In genomic region chr9:124293712-124294504, GRCh38 we compare ENCODE assay signal across 12 cellular contexts. TPM values are rescaled to one million over a fixed set of nuclear protein-coding genes. Genes with fewer than 3 reads are reported as not detected.
A peak's percentile ranks its signal among the peaks of the same experiment; 100 is the strongest.
DNase-seq lines count a peak whose midpoint lies in the region; ATAC-seq and TF ChIP-seq lines count a peak whose summit lies in the region.
"Had no signal": no experiment of that assay in that cellular context is flagged by ENCODE, and none has a peak within 500 bp of the region (broad histone marks: within the 10 kb centered on the region; RNA-seq: fewer than 3 reads in every experiment).

No MANE protein-coding gene starts in this region.

- no peaks in the 10 kb centered on the region for H3K36me3 Mint-ChIP-seq in natural killer cell treated with Interleukin-12 subunit alpha and Interleukin-12 subunit beta and Interleukin-15 and Interleukin-18, amount 100 ng/mL, for 72 hours

- no peak overlapping the region for H3K27ac Mint-ChIP-seq in natural killer cell treated with Interleukin-12 subunit alpha and Interleukin-12 subunit beta and Interleukin-15 and Interleukin-18, amount 100 ng/mL, for 72 hours

- peak overlapping the region; percentile 12 for H3K4me3 Mint-ChIP-seq in natural killer cell treated with Interleukin-12 subunit alpha and Interleukin-12 subunit beta and Interleukin-15 and Interleukin-18, amount 100 ng/mL, for 72 hours

- H3K27me3 Mint-ChIP-seq in natural killer cell treated with Interleukin-12 subunit alpha and Interleukin-12 subunit beta and Interleukin-15 and Interleukin-18, amount 100 ng/mL, for 72 hours, result no peaks in the 10 kb centered on the region

- peak; percentile 31 for TF ChIP-seq CTCF in cardiac fibroblast (IDR thresholded peaks at IDR 0.05; ENCODE audit: low read depth, low read length)

- intact Hi-C loops in Right ventricle myocardium inferior (cut with DNase I), result no loop called here

- no peak overlapping the region for H3K4me3 ChIP-seq in cardiac fibroblast (replicated peaks in 1 of 2; ENCODE audit: low read depth in 2 of 2, low read length in 2 of 2)
- H3K4me3 ChIP-seq: lung had no signal

- peak; percentile 61 for DNase-seq in Daoy (ENCODE audit: low read depth)
- DNase-seq in NOMO-1 treated with DMSO at 0.1 percent for 48 hours (lab: John Stamatoyannopoulos, UW; ENCODE audit: unreplicated experiment), result peak; percentile 34
- peak in 1 of 2 donors; percentile 41 for DNase-seq in cardiac fibroblast (ENCODE audit: low read depth in 2 of 2)
- no peak for DNase-seq in natural killer cell treated with Interleukin-12 subunit alpha and Interleukin-12 subunit beta and Interleukin-15 and Interleukin-18, amount 100 ng/mL, for 72 hours (ENCODE audit: low spot score)
- no peak for DNase-seq in activated CD4-positive, CD25-positive, alpha-beta regulatory T cell treated with anti-CD3 and anti-CD28 coated beads, Interleukin-2, amount 50 U/mL, for 72 hours
- DNase-seq in Right ventricle myocardium inferior (ENCODE audit: missing footprints), result no peak
- DNase-seq in inferior parietal cortex (ENCODE audit: extremely low spot score), result no peak
- DNase-seq: foreskin keratinocyte, KBM-7, NCI-H345 had no signal

- no peak for ATAC-seq in natural killer cell treated with Interleukin-12 subunit alpha and Interleukin-12 subunit beta and Interleukin-15 and Interleukin-18, amount 100 ng/mL, for 72 hours
- no peak for ATAC-seq in GM18502 (IDR thresholded peaks at IDR 0.05; ENCODE audit: poor library complexity, unreplicated experiment)
- no peak for ATAC-seq in Right ventricle myocardium inferior
- ATAC-seq: foreskin keratinocyte had no signal

- peaks cover 25 to 36% of the 10 kb centered on the region in 2 donors for H3K4me1 Mint-ChIP-seq in natural killer cell treated with Interleukin-12 subunit alpha and Interleukin-12 subunit beta and Interleukin-15 and Interleukin-18, amount 100 ng/mL, for 72 hours (ENCODE audit: low read depth in 2 of 2)

- no peaks in the 10 kb centered on the region for H3K9me3 Mint-ChIP-seq in natural killer cell treated with Interleukin-12 subunit alpha and Interleukin-12 subunit beta and Interleukin-15 and Interleukin-18, amount 100 ng/mL, for 72 hours

RNA-seq across cellular contexts. Expression of gene NEK6, which starts 36.2 kb away (rescaled TPM):
- total RNA-seq in Daoy (2014; rRNA removed; shearing (Covaris generic)), result 40.6 and 41.9 TPM in 2 replicates
- 10 to 100 TPM; 11.4 to 38.7 TPM for total RNA-seq in natural killer cell treated with Interleukin-12 subunit alpha and Interleukin-12 subunit beta and Interleukin-15 and Interleukin-18, amount 100 ng/mL, for 72 hours
- 10.5 TPM for total RNA-seq in Right ventricle myocardium inferior

Comparison
In these comparisons a context has a peak if more than half of its experiments do, and no peak if none do; other contexts are left out.
1. DNase-seq: peak in Daoy (single experiment) and NOMO-1 treated with DMSO at 0.1 percent for 48 hours (single experiment); none in natural killer cell treated with Interleukin-12 subunit alpha and Interleukin-12 subunit beta and Interleukin-15 and Interleukin-18, amount 100 ng/mL, for 72 hours (single experiment), activated CD4-positive, CD25-positive, alpha-beta regulatory T cell treated with anti-CD3 and anti-CD28 coated beads, Interleukin-2, amount 50 U/mL, for 72 hours (single experiment), Right ventricle myocardium inferior (single experiment) and inferior parietal cortex (single experiment).